In genomic region chr15:90552162-90552928, GRCh38 we compare ENCODE assay signal across 11 cellular contexts. TPM values are rescaled to one million over a fixed set of nuclear protein-coding genes. Genes with fewer than 3 reads are reported as not detected.
A peak's percentile ranks its signal among the peaks of the same experiment; 100 is the strongest.
DNase-seq lines count a peak whose midpoint lies in the region; ATAC-seq lines count a peak whose summit lies in the region.
"Had no signal": no experiment of that assay in that cellular context is flagged by ENCODE, and none has a peak within 500 bp of the region (broad histone marks: within the 10 kb centered on the region; RNA-seq: fewer than 3 reads in every experiment).

No MANE protein-coding gene starts in this region.

- peak overlapping the region in 19 of 21 experiments; percentile 14 to 85 (median 60) for H3K27ac ChIP-seq in skin epidermis

- no peaks in the 10 kb centered on the region for H3K9me3 Mint-ChIP-seq in activated naive CD4-positive, alpha-beta T cell treated with anti-CD3 and anti-CD28 coated beads, Interleukin-2, amount 50 U/mL, for 72 hours

- peak; percentile 99 for DNase-seq in EH (ENCODE audit: low read depth)
- peak; percentile 94 for DNase-seq in amniotic epithelial cell (ENCODE audit: low read depth)
- DNase-seq in iris pigment epithelial cell (ENCODE audit: low read depth): peak; percentile 85
- no peak for DNase-seq in DMS53 (lab: John Stamatoyannopoulos, UW)
- no peak for DNase-seq in activated naive CD4-positive, alpha-beta T cell treated with anti-CD3 and anti-CD28 coated beads, Interleukin-2, amount 50 U/mL, for 72 hours (ENCODE audit: low spot score in 2 of 2)
- DNase-seq in NCI-H1092 (lab: John Stamatoyannopoulos, UW): no peak
- no peak for DNase-seq in HT-29 (ENCODE audit: low spot score)
- DNase-seq: activated CD4-positive, alpha-beta T cell treated with anti-CD3 and anti-CD28 coated beads for 48 hours; GOT3; NCI-H748 treated with DMSO at 0.1 percent for 48 hours had no signal

- peaks cover 0 to 7% of the 10 kb centered on the region in 2 donors for H3K36me3 Mint-ChIP-seq in activated naive CD4-positive, alpha-beta T cell treated with anti-CD3 and anti-CD28 coated beads, Interleukin-2, amount 50 U/mL, for 72 hours

- ATAC-seq in activated naive CD4-positive, alpha-beta T cell treated with anti-CD3 and anti-CD28 coated beads, Interleukin-2, amount 50 U/mL, for 72 hours: no peak

- no peak overlapping the region for H3K4me3 ChIP-seq in skin epidermis

- H3K27ac Mint-ChIP-seq in activated naive CD4-positive, alpha-beta T cell treated with anti-CD3 and anti-CD28 coated beads, Interleukin-2, amount 50 U/mL, for 72 hours: peak overlapping the region in 1 of 2 donors; percentile 15

RNA-seq across cellular contexts. Expression of gene CRTC3, which starts 22.6 kb away (rescaled TPM):
- total RNA-seq in activated naive CD4-positive, alpha-beta T cell treated with anti-CD3 and anti-CD28 coated beads, Interleukin-2, amount 50 U/mL, for 72 hours: 10 to 100 TPM; 41.8 to 58.1 TPM
- total RNA-seq in HT-29 (2014; rRNA removed; shearing (Covaris generic)): 6.5 and 7.3 TPM in 2 replicates

Comparison
In these comparisons a context has a peak if more than half of its experiments do, and no peak if none do; other contexts are left out.
1. DNase-seq: peak in EH (single experiment), amniotic epithelial cell (single experiment) and iris pigment epithelial cell (single experiment); none in DMS53 (single experiment), activated naive CD4-positive, alpha-beta T cell treated with anti-CD3 and anti-CD28 coated beads, Interleukin-2, amount 50 U/mL, for 72 hours (0 of 2), NCI-H1092 (single experiment) and HT-29 (single experiment).